In the genomic region with DNA sequence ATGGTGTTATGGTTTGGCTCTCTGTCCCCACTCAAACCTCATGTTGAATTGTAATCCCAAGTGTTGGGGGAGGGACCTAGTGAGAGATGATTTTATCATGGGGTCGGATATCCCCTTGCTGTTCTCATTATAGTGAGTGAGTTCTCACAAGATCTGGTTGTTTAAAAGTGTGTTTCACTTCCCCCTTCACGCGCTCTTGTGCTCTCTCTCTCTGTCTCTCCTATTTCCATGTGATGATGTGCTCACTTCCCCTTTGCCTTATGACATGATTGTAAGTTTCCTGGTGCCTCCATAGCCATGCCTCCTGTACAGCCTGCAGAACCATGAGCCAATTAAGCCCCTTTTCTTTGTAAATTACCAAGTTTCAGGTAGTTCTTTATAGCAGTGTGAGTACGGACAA, we compare ENCODE assay signal across 1 cellular context.
TF ChIP-seq lines count a peak whose summit lies in the region.

No MANE protein-coding gene starts in this region.

TF ChIP-seq in GM12878, 131 proteins besides CTCF, POLR2A, EP300 and RAD21 (continued from another document):
- TF ChIP-seq, protein P1, sequence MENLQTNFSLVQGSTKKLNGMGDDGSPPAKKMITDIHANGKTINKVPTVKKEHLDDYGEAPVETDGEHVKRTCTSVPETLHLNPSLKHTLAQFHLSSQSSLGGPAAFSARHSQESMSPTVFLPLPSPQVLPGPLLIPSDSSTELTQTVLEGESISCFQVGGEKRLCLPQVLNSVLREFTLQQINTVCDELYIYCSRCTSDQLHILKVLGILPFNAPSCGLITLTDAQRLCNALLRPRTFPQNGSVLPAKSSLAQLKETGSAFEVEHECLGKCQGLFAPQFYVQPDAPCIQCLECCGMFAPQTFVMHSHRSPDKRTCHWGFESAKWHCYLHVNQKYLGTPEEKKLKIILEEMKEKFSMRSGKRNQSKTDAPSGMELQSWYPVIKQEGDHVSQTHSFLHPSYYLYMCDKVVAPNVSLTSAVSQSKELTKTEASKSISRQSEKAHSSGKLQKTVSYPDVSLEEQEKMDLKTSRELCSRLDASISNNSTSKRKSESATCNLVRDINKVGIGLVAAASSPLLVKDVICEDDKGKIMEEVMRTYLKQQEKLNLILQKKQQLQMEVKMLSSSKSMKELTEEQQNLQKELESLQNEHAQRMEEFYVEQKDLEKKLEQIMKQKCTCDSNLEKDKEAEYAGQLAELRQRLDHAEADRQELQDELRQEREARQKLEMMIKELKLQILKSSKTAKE (IDR thresholded peaks at IDR 0.05; ENCODE audit: low read depth, poor library complexity, severe bottlenecking), result no peak
- no peak for TF ChIP-seq SIN3A (IDR thresholded peaks at IDR 0.05; ENCODE audit: low read depth, low read length)
- TF ChIP-seq, protein P2, sequence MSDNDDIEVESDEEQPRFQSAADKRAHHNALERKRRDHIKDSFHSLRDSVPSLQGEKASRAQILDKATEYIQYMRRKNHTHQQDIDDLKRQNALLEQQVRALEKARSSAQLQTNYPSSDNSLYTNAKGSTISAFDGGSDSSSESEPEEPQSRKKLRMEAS (IDR thresholded peaks at IDR 0.05; ENCODE audit: low read depth, low read length), result no peak
- TF ChIP-seq NR2C1 (IDR thresholded peaks at IDR 0.05), result no peak
- TF ChIP-seq, protein P3, sequence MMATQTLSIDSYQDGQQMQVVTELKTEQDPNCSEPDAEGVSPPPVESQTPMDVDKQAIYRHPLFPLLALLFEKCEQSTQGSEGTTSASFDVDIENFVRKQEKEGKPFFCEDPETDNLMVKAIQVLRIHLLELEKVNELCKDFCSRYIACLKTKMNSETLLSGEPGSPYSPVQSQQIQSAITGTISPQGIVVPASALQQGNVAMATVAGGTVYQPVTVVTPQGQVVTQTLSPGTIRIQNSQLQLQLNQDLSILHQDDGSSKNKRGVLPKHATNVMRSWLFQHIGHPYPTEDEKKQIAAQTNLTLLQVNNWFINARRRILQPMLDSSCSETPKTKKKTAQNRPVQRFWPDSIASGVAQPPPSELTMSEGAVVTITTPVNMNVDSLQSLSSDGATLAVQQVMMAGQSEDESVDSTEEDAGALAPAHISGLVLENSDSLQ (IDR thresholded peaks at IDR 0.05), result no peak
- TF ChIP-seq IKZF1 (conservative IDR thresholded peaks at IDR 0.05), result peak; percentile 73
- TF ChIP-seq NR2F1 (conservative IDR thresholded peaks at IDR 0.05), result 0 out of 2 replicates have a peak, but pooled peaks have one; percentile 22
- TF ChIP-seq CBX5 (IDR thresholded peaks at IDR 0.05; ENCODE audit: low read depth), result no peak
- no peak for TF ChIP-seq CEBPB (IDR thresholded peaks at IDR 0.05; ENCODE audit: borderline replicate concordance in 1 of 2, low read depth in 2 of 2, low read length in 2 of 2)
- peak in 1 of 2 experiments; percentile 58; a peak in 1 of 4 replicates for TF ChIP-seq ETV6 (conservative IDR thresholded peaks at IDR 0.05 in 1 of 2, IDR thresholded peaks at IDR 0.05 in 1 of 2; ENCODE audit: borderline replicate concordance in 1 of 2, low read depth in 1 of 2)
- TF ChIP-seq, protein P4, sequence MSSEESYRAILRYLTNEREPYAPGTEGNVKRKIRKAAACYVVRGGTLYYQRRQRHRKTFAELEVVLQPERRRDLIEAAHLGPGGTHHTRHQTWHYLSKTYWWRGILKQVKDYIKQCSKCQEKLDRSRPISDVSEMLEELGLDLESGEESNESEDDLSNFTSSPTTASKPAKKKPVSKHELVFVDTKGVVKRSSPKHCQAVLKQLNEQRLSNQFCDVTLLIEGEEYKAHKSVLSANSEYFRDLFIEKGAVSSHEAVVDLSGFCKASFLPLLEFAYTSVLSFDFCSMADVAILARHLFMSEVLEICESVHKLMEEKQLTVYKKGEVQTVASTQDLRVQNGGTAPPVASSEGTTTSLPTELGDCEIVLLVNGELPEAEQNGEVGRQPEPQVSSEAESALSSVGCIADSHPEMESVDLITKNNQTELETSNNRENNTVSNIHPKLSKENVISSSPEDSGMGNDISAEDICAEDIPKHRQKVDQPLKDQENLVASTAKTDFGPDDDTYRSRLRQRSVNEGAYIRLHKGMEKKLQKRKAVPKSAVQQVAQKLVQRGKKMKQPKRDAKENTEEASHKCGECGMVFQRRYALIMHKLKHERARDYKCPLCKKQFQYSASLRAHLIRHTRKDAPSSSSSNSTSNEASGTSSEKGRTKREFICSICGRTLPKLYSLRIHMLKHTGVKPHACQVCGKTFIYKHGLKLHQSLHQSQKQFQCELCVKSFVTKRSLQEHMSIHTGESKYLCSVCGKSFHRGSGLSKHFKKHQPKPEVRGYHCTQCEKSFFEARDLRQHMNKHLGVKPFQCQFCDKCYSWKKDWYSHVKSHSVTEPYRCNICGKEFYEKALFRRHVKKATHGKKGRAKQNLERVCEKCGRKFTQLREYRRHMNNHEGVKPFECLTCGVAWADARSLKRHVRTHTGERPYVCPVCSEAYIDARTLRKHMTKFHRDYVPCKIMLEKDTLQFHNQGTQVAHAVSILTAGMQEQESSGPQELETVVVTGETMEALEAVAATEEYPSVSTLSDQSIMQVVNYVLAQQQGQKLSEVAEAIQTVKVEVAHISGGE (CRISPR knock-in tag; IDR thresholded peaks at IDR 0.05), result no peak
- TF ChIP-seq NFIC (IDR thresholded peaks at IDR 0.05; ENCODE audit: low read depth, low read length), result no peak
- no peak for TF ChIP-seq JUNB (IDR thresholded peaks at IDR 0.05)
- no peak for TF ChIP-seq LARP7 (IDR thresholded peaks at IDR 0.05)
- TF ChIP-seq, protein P5, sequence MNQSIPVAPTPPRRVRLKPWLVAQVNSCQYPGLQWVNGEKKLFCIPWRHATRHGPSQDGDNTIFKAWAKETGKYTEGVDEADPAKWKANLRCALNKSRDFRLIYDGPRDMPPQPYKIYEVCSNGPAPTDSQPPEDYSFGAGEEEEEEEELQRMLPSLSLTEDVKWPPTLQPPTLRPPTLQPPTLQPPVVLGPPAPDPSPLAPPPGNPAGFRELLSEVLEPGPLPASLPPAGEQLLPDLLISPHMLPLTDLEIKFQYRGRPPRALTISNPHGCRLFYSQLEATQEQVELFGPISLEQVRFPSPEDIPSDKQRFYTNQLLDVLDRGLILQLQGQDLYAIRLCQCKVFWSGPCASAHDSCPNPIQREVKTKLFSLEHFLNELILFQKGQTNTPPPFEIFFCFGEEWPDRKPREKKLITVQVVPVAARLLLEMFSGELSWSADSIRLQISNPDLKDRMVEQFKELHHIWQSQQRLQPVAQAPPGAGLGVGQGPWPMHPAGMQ (IDR thresholded peaks at IDR 0.05; ENCODE audit: borderline replicate concordance), result no peak
- no peak for TF ChIP-seq BRCA1 (IDR thresholded peaks at IDR 0.05; ENCODE audit: low read depth, low read length)
- TF ChIP-seq ZNF384 (IDR thresholded peaks at IDR 0.05; ENCODE audit: borderline replicate concordance, low read depth, low read length), result no peak
- 0 out of 2 replicates have a peak, but pooled peaks have one; percentile 29 for TF ChIP-seq CREB1 (IDR thresholded peaks at IDR 0.05; ENCODE audit: low read depth)
- no peak for TF ChIP-seq PAX8 (IDR thresholded peaks at IDR 0.05)
- TF ChIP-seq IKZF2 (IDR thresholded peaks at IDR 0.05), result peak; percentile 73 to 81
- TF ChIP-seq, protein P6, sequence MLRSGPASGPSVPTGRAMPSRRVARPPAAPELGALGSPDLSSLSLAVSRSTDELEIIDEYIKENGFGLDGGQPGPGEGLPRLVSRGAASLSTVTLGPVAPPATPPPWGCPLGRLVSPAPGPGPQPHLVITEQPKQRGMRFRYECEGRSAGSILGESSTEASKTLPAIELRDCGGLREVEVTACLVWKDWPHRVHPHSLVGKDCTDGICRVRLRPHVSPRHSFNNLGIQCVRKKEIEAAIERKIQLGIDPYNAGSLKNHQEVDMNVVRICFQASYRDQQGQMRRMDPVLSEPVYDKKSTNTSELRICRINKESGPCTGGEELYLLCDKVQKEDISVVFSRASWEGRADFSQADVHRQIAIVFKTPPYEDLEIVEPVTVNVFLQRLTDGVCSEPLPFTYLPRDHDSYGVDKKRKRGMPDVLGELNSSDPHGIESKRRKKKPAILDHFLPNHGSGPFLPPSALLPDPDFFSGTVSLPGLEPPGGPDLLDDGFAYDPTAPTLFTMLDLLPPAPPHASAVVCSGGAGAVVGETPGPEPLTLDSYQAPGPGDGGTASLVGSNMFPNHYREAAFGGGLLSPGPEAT (IDR thresholded peaks at IDR 0.05; ENCODE audit: low read depth), result peak; percentile 80; the same call in 1 of the 2 replicates
- no peak for TF ChIP-seq ZZZ3 (IDR thresholded peaks at IDR 0.05; ENCODE audit: control insufficient read depth, insufficient read length, low read depth)
- TF ChIP-seq, protein P7, sequence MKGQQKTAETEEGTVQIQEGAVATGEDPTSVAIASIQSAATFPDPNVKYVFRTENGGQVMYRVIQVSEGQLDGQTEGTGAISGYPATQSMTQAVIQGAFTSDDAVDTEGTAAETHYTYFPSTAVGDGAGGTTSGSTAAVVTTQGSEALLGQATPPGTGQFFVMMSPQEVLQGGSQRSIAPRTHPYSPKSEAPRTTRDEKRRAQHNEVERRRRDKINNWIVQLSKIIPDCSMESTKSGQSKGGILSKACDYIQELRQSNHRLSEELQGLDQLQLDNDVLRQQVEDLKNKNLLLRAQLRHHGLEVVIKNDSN (IDR thresholded peaks at IDR 0.05; ENCODE audit: borderline replicate concordance, extremely low read length, insufficient read depth, low read depth, low read length), result no peak
- TF ChIP-seq, protein P8, sequence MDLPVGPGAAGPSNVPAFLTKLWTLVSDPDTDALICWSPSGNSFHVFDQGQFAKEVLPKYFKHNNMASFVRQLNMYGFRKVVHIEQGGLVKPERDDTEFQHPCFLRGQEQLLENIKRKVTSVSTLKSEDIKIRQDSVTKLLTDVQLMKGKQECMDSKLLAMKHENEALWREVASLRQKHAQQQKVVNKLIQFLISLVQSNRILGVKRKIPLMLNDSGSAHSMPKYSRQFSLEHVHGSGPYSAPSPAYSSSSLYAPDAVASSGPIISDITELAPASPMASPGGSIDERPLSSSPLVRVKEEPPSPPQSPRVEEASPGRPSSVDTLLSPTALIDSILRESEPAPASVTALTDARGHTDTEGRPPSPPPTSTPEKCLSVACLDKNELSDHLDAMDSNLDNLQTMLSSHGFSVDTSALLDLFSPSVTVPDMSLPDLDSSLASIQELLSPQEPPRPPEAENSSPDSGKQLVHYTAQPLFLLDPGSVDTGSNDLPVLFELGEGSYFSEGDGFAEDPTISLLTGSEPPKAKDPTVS (IDR thresholded peaks at IDR 0.05; ENCODE audit: low read depth, low read length), result no peak
- peak; percentile 43 to 67; a peak in 2 of 4 replicates for TF ChIP-seq BHLHE40 (IDR thresholded peaks at IDR 0.05; ENCODE audit: borderline replicate concordance in 1 of 2, low read depth in 2 of 2, low read length in 1 of 2)
- peak; percentile 45; the same call in 1 of the 2 replicates for TF ChIP-seq CHD2 (IDR thresholded peaks at IDR 0.05; ENCODE audit: borderline replicate concordance, low read depth, low read length)
- no peak for TF ChIP-seq FOXK2 (IDR thresholded peaks at IDR 0.05)
